Comparison of ENCODE assay signal across 17 cellular contexts in the genomic region with DNA sequence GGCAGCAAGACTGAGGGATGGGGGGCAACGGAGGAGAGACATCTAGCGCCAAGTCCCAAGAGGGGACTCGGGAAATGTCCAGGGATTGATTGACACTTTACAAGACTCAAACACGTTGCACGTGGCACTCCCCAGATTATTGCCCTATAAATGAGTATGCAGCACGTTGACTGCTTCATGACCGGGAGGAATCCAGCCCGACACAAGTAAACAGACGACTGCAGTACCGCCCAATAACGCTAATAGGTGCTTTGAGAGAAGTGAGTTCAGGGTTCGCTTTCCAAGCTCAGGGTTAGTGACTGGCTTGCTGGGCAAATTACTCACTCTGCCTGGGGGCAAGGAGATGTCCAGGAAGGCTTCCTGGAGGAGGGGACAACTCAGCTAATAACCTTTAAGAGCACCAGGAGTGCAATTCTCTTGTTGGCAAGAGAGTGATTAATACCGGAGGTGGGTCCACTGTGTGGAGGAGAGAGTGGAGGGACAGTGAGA.
A peak's percentile ranks its signal among the peaks of the same experiment; 100 is the strongest.
DNase-seq lines count a peak whose midpoint lies in the region; ATAC-seq, FAIRE-seq and TF ChIP-seq lines count a peak whose summit lies in the region.
"Had no signal": no experiment of that assay in that cellular context is flagged by ENCODE, and none has a peak within 500 bp of the region (broad histone marks: within the 10 kb centered on the region; RNA-seq: fewer than 3 reads in every experiment).

No MANE protein-coding gene starts in this region.

- no peaks in the 10 kb centered on the region for H3K9me3 Mint-ChIP-seq in activated naive CD4-positive, alpha-beta T cell treated with anti-CD3 and anti-CD28 coated beads, Interleukin-2, amount 50 U/mL, for 24 hours

- no peaks in the 10 kb centered on the region for H3K4me1 Mint-ChIP-seq in activated naive CD4-positive, alpha-beta T cell treated with anti-CD3 and anti-CD28 coated beads, Interleukin-2, amount 50 U/mL, for 24 hours

- no peak for ATAC-seq in GM18498 (IDR thresholded peaks at IDR 0.05; ENCODE audit: unreplicated experiment)
- ATAC-seq: psoas muscle had no signal

- H3K27ac Mint-ChIP-seq in activated naive CD4-positive, alpha-beta T cell treated with anti-CD3 and anti-CD28 coated beads, Interleukin-2, amount 50 U/mL, for 24 hours, result peak overlapping the region; percentile 52

- H3K4me3 ChIP-seq in OCI-LY1 (ENCODE audit: low read depth, low read length, poor library complexity, severe bottlenecking) (no peak overlapping the region), fibroblast of villous mesenchyme (ENCODE audit: low read depth, low read length) (no peak overlapping the region), small intestine (ENCODE audit: low read depth in 1 of 2, low read length in 2 of 2) (no peak overlapping the region)
- H3K4me3 ChIP-seq: psoas muscle had no signal

- H3F3A ChIP-seq in OCI-LY1 (ENCODE audit: insufficient read depth, low read length), result no peaks in the 10 kb centered on the region

- H3K27me3 ChIP-seq in OCI-LY1 (ENCODE audit: insufficient read depth, low read length) (peaks cover 11% of the 10 kb centered on the region; the same call in 1 of the 2 replicates), small intestine (ENCODE audit: control insufficient read depth in 2 of 2, insufficient read depth in 2 of 2, low read length in 2 of 2) (peaks cover 0 to 2% of the 10 kb centered on the region in 2 donors)

- H3K9me2 ChIP-seq in OCI-LY1 (ENCODE audit: low read depth, low read length), result no peaks in the 10 kb centered on the region

- no peaks in the 10 kb centered on the region for H3K27me3 Mint-ChIP-seq in activated naive CD4-positive, alpha-beta T cell treated with anti-CD3 and anti-CD28 coated beads, Interleukin-2, amount 50 U/mL, for 24 hours

- no peaks in the 10 kb centered on the region for H3K36me3 Mint-ChIP-seq in activated naive CD4-positive, alpha-beta T cell treated with anti-CD3 and anti-CD28 coated beads, Interleukin-2, amount 50 U/mL, for 24 hours

- H3K27ac ChIP-seq in OCI-LY1 (ENCODE audit: low read depth, low read length, poor library complexity, severe bottlenecking) (no peak overlapping the region), small intestine (ENCODE audit: low read depth in 1 of 2, low read length in 1 of 2) (peak overlapping the region; percentile 7 to 38)
- H3K27ac ChIP-seq: psoas muscle had no signal

- H3K9me3 ChIP-seq in OCI-LY1 (ENCODE audit: low read length), result no peaks in the 10 kb centered on the region
- no peaks in the 10 kb centered on the region for H3K9me3 ChIP-seq in small intestine (ENCODE audit: control insufficient read depth, low read depth)
- H3K9me3 ChIP-seq: psoas muscle had no signal

- H3K4me1 ChIP-seq in OCI-LY1 (ENCODE audit: insufficient read depth, low read length, severe bottlenecking), result no peaks in the 10 kb centered on the region
- peaks cover 0 to under 1% of the 10 kb centered on the region in 2 donors for H3K4me1 ChIP-seq in small intestine (ENCODE audit: control insufficient read depth in 2 of 2, insufficient read depth in 1 of 2, low read depth in 1 of 2, low read length in 1 of 2)
- H3K4me1 ChIP-seq: psoas muscle had no signal

- H3K36me3 ChIP-seq in OCI-LY1 (ENCODE audit: insufficient read depth, low read length) (no peaks in the 10 kb centered on the region), small intestine (ENCODE audit: control insufficient read depth in 2 of 2, insufficient read depth in 2 of 2, low read length in 2 of 2) (no peaks in the 10 kb centered on the region)

- H3K79me2 ChIP-seq in OCI-LY1 (ENCODE audit: insufficient read depth, low read length), result no peaks in the 10 kb centered on the region

- TF ChIP-seq CTCF in OCI-LY1 (IDR thresholded peaks at IDR 0.05; ENCODE audit: low read length) (peak; percentile 21; the same call in 1 of the 2 replicates), fibroblast of villous mesenchyme (IDR thresholded peaks at IDR 0.05; ENCODE audit: insufficient read depth, low read depth, low read length) (peak; percentile 19)

- H3K4me2 ChIP-seq in OCI-LY1 (ENCODE audit: low read length), result no peak overlapping the region

- no peaks in the 10 kb centered on the region for H4K20me1 ChIP-seq in OCI-LY1 (ENCODE audit: insufficient read depth, low read length)

- no peak overlapping the region for H3K9ac ChIP-seq in OCI-LY1 (ENCODE audit: low read length)

- FAIRE-seq in small intestine (lab: Jason Lieb, UNC), result no peak
- FAIRE-seq: islet of Langerhans, TTC549 had no signal

- no peak for DNase-seq in activated naive CD4-positive, alpha-beta T cell (lab: John Stamatoyannopoulos, UW)
- DNase-seq in fibroblast of villous mesenchyme (ENCODE audit: low read depth) (peak; percentile 41), small intestine (peak; percentile 99), SKM-1 (lab: John Stamatoyannopoulos, UW; ENCODE audit: unreplicated experiment) (no peak)
- no peak for DNase-seq in activated CD4-positive, alpha-beta T cell treated with anti-CD3 and anti-CD28 coated beads for 1 hour
- DNase-seq: activated CD8-positive, alpha-beta memory T cell treated with anti-CD3 and anti-CD28 coated beads for 24 hours; activated gamma-delta T cell; NCI-H1417 treated with DMSO at 0.1 percent for 48 hours; NCI-H524; psoas muscle; Right ventricle myocardium superior had no signal

- H2AFZ ChIP-seq in OCI-LY1 (ENCODE audit: low read length), result no peak overlapping the region

- no peak overlapping the region for H3K4me3 Mint-ChIP-seq in activated naive CD4-positive, alpha-beta T cell treated with anti-CD3 and anti-CD28 coated beads, Interleukin-2, amount 50 U/mL, for 24 hours
- H3K4me3 Mint-ChIP-seq: IgD-negative memory B cell had no signal

- 13 to 46% (median 25%) methylated on average over 13 of the region's 13 CpGs for WGBS in small intestine, 3 donors

Comparison
In these comparisons a context has a peak if more than half of its experiments do, and no peak if none do; other contexts are left out.
1. DNase-seq: peak in fibroblast of villous mesenchyme (single experiment) and small intestine (single experiment); none in activated naive CD4-positive, alpha-beta T cell (0 of 4), activated CD4-positive, alpha-beta T cell treated with anti-CD3 and anti-CD28 coated beads for 1 hour (single experiment) and SKM-1 (single experiment).